Comparison of ENCODE assay signal across 16 cellular contexts in the genomic region with DNA sequence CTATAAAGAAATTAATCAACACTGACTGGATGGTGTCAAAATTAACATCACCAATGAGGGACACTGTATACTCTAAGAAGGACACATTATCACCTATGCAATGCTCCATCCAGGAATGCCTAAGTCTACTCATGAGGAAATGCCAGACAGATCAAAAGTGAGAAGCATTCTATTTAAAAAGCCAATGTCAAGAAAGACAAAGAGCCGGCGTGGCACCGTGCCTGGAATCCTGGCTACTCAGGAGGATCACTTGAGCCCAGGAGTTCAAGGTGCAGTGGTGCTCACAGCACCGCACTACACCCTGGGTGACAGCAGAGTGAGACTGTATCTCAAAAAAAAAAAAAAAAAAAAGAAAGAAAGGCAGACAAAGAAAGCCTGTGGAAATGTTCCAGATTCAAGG. TPM values are rescaled to one million over a fixed set of nuclear protein-coding genes. Genes with fewer than 3 reads are reported as not detected.
A peak's percentile ranks its signal among the peaks of the same experiment; 100 is the strongest.
DNase-seq lines count a peak whose midpoint lies in the region; ATAC-seq, FAIRE-seq and TF ChIP-seq lines count a peak whose summit lies in the region.
"Had no signal": no experiment of that assay in that cellular context is flagged by ENCODE, and none has a peak within 500 bp of the region (broad histone marks: within the 10 kb centered on the region; RNA-seq: fewer than 3 reads in every experiment).

No MANE protein-coding gene starts in this region.

- no peak overlapping the region for H3K27ac Mint-ChIP-seq in stimulated activated naive CD8-positive, alpha-beta T cell treated with anti-CD3 and anti-CD28 coated beads, Interleukin-15, amount 100 ng/mL, for 72 hours
- H3K27ac Mint-ChIP-seq in activated CD4-positive, alpha-beta T cell treated with anti-CD3 and anti-CD28 coated beads, Interleukin-2, amount 10 ng/mL, durations not matched to agents 7 days and 5 days, result no peak overlapping the region
- H3K27ac Mint-ChIP-seq: activated T-helper 17 cell treated with anti-CD3 and anti-CD28 coated beads, Interleukin-2, amount 50 U/mL, for 72 hours; T-helper 2 cell treated with Interferon-gamma antibody and Interleukin-4, amounts not matched to agents 5 μg/mL and 100 μg/mL, for 36 hours had no signal

- TF ChIP-seq CTCF in A549 (IDR thresholded peaks at IDR 0.05) (no peak), bronchial epithelial cell (IDR thresholded peaks at IDR 0.05; ENCODE audit: insufficient read depth, low read length, severe bottlenecking) (no peak), lung (IDR thresholded peaks at IDR 0.05; ENCODE audit: control extremely low read depth, extremely low read depth) (no peak)

- ATAC-seq in A549 (peak; percentile 68 to 77), lung (ENCODE audit: insufficient read depth, low FRiP score) (peak; percentile 46), HG03439 (IDR thresholded peaks at IDR 0.05; ENCODE audit: unreplicated experiment) (no peak)
- no peak for ATAC-seq in stimulated activated naive CD8-positive, alpha-beta T cell treated with anti-CD3 and anti-CD28 coated beads, Interleukin-15, amount 100 ng/mL, for 72 hours
- ATAC-seq: activated T-helper 17 cell treated with anti-CD3 and anti-CD28 coated beads, Interleukin-2, amount 50 U/mL, for 72 hours had no signal

- CTCF ChIA-PET in A549 (lab: Yijun Ruan, JAX), result no interaction called here
- CTCF ChIA-PET in activated CD4-positive, alpha-beta T cell treated with anti-CD3 and anti-CD28 coated beads, Interleukin-2, amount 10 ng/mL, durations not matched to agents 7 days and 5 days (lab: Charles Lee), result no interaction called here

- H3K4me3 Mint-ChIP-seq in stimulated activated naive CD8-positive, alpha-beta T cell treated with anti-CD3 and anti-CD28 coated beads, Interleukin-15, amount 100 ng/mL, for 72 hours, result no peak overlapping the region
- no peak overlapping the region for H3K4me3 Mint-ChIP-seq in activated CD4-positive, alpha-beta T cell treated with anti-CD3 and anti-CD28 coated beads, Interleukin-2, amount 10 ng/mL, durations not matched to agents 7 days and 5 days
- H3K4me3 Mint-ChIP-seq: activated T-helper 17 cell treated with anti-CD3 and anti-CD28 coated beads, Interleukin-2, amount 50 U/mL, for 72 hours; T-helper 2 cell treated with Interferon-gamma antibody and Interleukin-4, amounts not matched to agents 5 μg/mL and 100 μg/mL, for 36 hours had no signal

- peak in 1 of 2 experiments; percentile 23; a peak in 1 of 5 replicates for TF ChIP-seq RAD21 in A549 (conservative IDR thresholded peaks at IDR 0.05 in 1 of 2, IDR thresholded peaks at IDR 0.05 in 1 of 2)

- H3K9me3 ChIP-seq in A549, result no peaks in the 10 kb centered on the region
- no peaks in the 10 kb centered on the region for H3K9me3 ChIP-seq in lung (ENCODE audit: control insufficient read depth in 2 of 2, insufficient read depth in 1 of 2, low read length in 1 of 2)
- H3K9me3 ChIP-seq: heart right ventricle, thoracic aorta had no signal

- peaks cover 9% of the 10 kb centered on the region for H3K36me3 Mint-ChIP-seq in activated CD4-positive, alpha-beta T cell treated with anti-CD3 and anti-CD28 coated beads, Interleukin-2, amount 10 ng/mL, durations not matched to agents 7 days and 5 days (ENCODE audit: low read depth)

- DNase-seq in A549 (ENCODE audit: low read depth in 1 of 2, low spot score in 1 of 2), result peak; percentile 35 to 95
- peak; percentile 85 for DNase-seq in M059J (ENCODE audit: low read depth)
- DNase-seq in bronchial epithelial cell (ENCODE audit: low read depth), result peak; percentile 9
- peak; percentile 81 for DNase-seq in lung (ENCODE audit: low spot score)
- DNase-seq in amniotic stem cell (lab: John Stamatoyannopoulos, UW), result no peak
- no peak for DNase-seq in stimulated activated naive CD8-positive, alpha-beta T cell treated with anti-CD3 and anti-CD28 coated beads, Interleukin-15, amount 100 ng/mL, for 72 hours
- DNase-seq in activated CD4-positive, alpha-beta T cell treated with anti-CD3 and anti-CD28 coated beads, Interleukin-2, amount 10 ng/mL, durations not matched to agents 7 days and 5 days, result no peak
- DNase-seq: activated CD4-positive, alpha-beta T cell treated with anti-CD3 and anti-CD28 coated beads, Interleukin-2, amount 50 U/mL, for 48 hours; brain microvascular endothelial cell; DND-41; occipital lobe had no signal

- H3K4me1 ChIP-seq in A549 (peaks cover 79% of the 10 kb centered on the region), lung (ENCODE audit: control insufficient read depth in 2 of 2, insufficient read depth in 2 of 2, low read length in 2 of 2) (peaks cover 0 to 6% of the 10 kb centered on the region in 2 donors)

- H3K27ac ChIP-seq in A549 (peak overlapping the region; percentile 93 to 98), lung (ENCODE audit: low read depth in 1 of 2, low read length in 1 of 2) (no peak overlapping the region)
- H3K27ac ChIP-seq: thoracic aorta had no signal

- H3K4me3 ChIP-seq in A549 (no peak overlapping the region), bronchial epithelial cell (ENCODE audit: low read depth, low read length) (no peak overlapping the region), lung (no peak overlapping the region)
- H3K4me3 ChIP-seq: heart right ventricle, thoracic aorta had no signal

- peak overlapping the region; percentile 78 for H3K4me2 ChIP-seq in A549

- 0% methylated on average over 4 of the region's 4 CpGs for WGBS in A549 (ENCODE audit: missing lambda C conversion rate)
- WGBS in lung, 2 donors, result 47 to 77% methylated on average over 4 of the region's 4 CpGs

- peaks cover 18% of the 10 kb centered on the region for H3K4me1 Mint-ChIP-seq in stimulated activated naive CD8-positive, alpha-beta T cell treated with anti-CD3 and anti-CD28 coated beads, Interleukin-15, amount 100 ng/mL, for 72 hours
- H3K4me1 Mint-ChIP-seq in activated CD4-positive, alpha-beta T cell treated with anti-CD3 and anti-CD28 coated beads, Interleukin-2, amount 10 ng/mL, durations not matched to agents 7 days and 5 days, result peaks cover 15% of the 10 kb centered on the region

- H3K9me3 Mint-ChIP-seq in stimulated activated naive CD8-positive, alpha-beta T cell treated with anti-CD3 and anti-CD28 coated beads, Interleukin-15, amount 100 ng/mL, for 72 hours, result no peaks in the 10 kb centered on the region
- H3K9me3 Mint-ChIP-seq in activated CD4-positive, alpha-beta T cell treated with anti-CD3 and anti-CD28 coated beads, Interleukin-2, amount 10 ng/mL, durations not matched to agents 7 days and 5 days, result no peaks in the 10 kb centered on the region
- H3K9me3 Mint-ChIP-seq: activated T-helper 17 cell treated with anti-CD3 and anti-CD28 coated beads, Interleukin-2, amount 50 U/mL, for 72 hours; T-helper 2 cell treated with Interferon-gamma antibody and Interleukin-4, amounts not matched to agents 5 μg/mL and 100 μg/mL, for 36 hours had no signal

- H3K36me3 ChIP-seq in bronchial epithelial cell (ENCODE audit: control insufficient read depth, insufficient read depth, low read length) (no peaks in the 10 kb centered on the region), lung (ENCODE audit: control insufficient read depth in 2 of 2, insufficient read depth in 2 of 2, low read length in 2 of 2) (no peaks in the 10 kb centered on the region)
- H3K36me3 ChIP-seq: brain microvascular endothelial cell, thoracic aorta had no signal

- POLR2A ChIA-PET in A549 (lab: Yijun Ruan, JAX), result interaction anchor here (1.4 to 1.6 kb wide), 2 partner anchors 46 to 103 kb away, joined by 8 to 14 read pairs; a partner anchor contains a TSS
- POLR2A ChIA-PET in activated CD4-positive, alpha-beta T cell treated with anti-CD3 and anti-CD28 coated beads, Interleukin-2, amount 10 ng/mL, durations not matched to agents 7 days and 5 days (lab: Charles Lee), result no interaction called here

- no peak for TF ChIP-seq POLR2A in A549 (IDR thresholded peaks at IDR 0.05; ENCODE audit: low read length)

- H3K27me3 ChIP-seq in bronchial epithelial cell (ENCODE audit: control insufficient read depth, insufficient read depth, low read length) (no peaks in the 10 kb centered on the region), lung (ENCODE audit: control insufficient read depth, insufficient read depth) (no peaks in the 10 kb centered on the region)
- H3K27me3 ChIP-seq: brain microvascular endothelial cell, heart right ventricle had no signal

- peak; percentile 36 to 42; a peak in 2 of 5 replicates for TF ChIP-seq EP300 in A549 (IDR thresholded peaks at IDR 0.05)

- FAIRE-seq in A549 (lab: Jason Lieb, UNC), result peak; percentile 94
- FAIRE-seq in bronchial epithelial cell (lab: Jason Lieb, UNC), result no peak

- H3K27me3 Mint-ChIP-seq in stimulated activated naive CD8-positive, alpha-beta T cell treated with anti-CD3 and anti-CD28 coated beads, Interleukin-15, amount 100 ng/mL, for 72 hours, result no peaks in the 10 kb centered on the region
- no peaks in the 10 kb centered on the region for H3K27me3 Mint-ChIP-seq in activated CD4-positive, alpha-beta T cell treated with anti-CD3 and anti-CD28 coated beads, Interleukin-2, amount 10 ng/mL, durations not matched to agents 7 days and 5 days
- H3K27me3 Mint-ChIP-seq: activated T-helper 17 cell treated with anti-CD3 and anti-CD28 coated beads, Interleukin-2, amount 50 U/mL, for 72 hours had no signal

TF ChIP-seq in A549, 52 proteins besides CTCF, POLR2A, EP300 and RAD21 (continues in another document):
- TF ChIP-seq CBX2 (IDR thresholded peaks at IDR 0.05; ENCODE audit: borderline replicate concordance, low read depth) (no peak), CEBPB (IDR thresholded peaks at IDR 0.05) (peak in 1 of 2 experiments; percentile 62; a peak in 2 of 4 replicates)

RNA-seq across cellular contexts. Expression of a gene that starts 45.5 kb away (rescaled TPM):
- polyA plus RNA-seq in A549 (2011; rRNA removed) (136 and 165 TPM in 2 replicates), A549 (2017; fragmentation: RNase III; extraction: RNeasy Plus Mini Kit Qiagen cat#74134 plus additional on column Dnase treatment) (75.1 to 86.1 TPM (median 79.8 TPM) in 3 replicates), lung (100 to 1,000 TPM in 1 of 2 donors, 10 to 100 TPM in 1; 88.9 to 138 TPM)
- polyA plus RNA-seq in A549 (2012; cell fraction: cytosol; rRNA removed), result 61.1 and 70.5 TPM in 2 replicates
- 13.7 and 21.8 TPM in 2 replicates for polyA plus RNA-seq in A549 (2012; cell fraction: nucleus; rRNA removed)
- 36.8 and 46.6 TPM in 2 replicates for polyA minus RNA-seq in A549 (2011; rRNA and poly(A)+ RNA removed)
- 69.8 and 82.3 TPM in 2 replicates for total RNA-seq in M059J (2014; rRNA removed; shearing (Covaris generic))
- total RNA-seq in bronchial epithelial cell (138 and 166 TPM in 2 replicates), lung (10 to 100 TPM; 67.9 to 94.0 TPM)
- 10 to 100 TPM; 82.9 to 87.1 TPM for total RNA-seq in activated CD4-positive, alpha-beta T cell treated with anti-CD3 and anti-CD28 coated beads, Interleukin-2, amount 10 ng/mL, durations not matched to agents 7 days and 5 days

RNA-seq across cellular contexts. Expression of a gene that starts 45.8 kb away (rescaled TPM):
- polyA plus RNA-seq in A549 (2011; rRNA removed) (82.3 and 83.7 TPM in 2 replicates), A549 (2017; fragmentation: RNase III; extraction: RNeasy Plus Mini Kit Qiagen cat#74134 plus additional on column Dnase treatment) (56.2 to 58.9 TPM (median 56.5 TPM) in 3 replicates), lung (10 to 100 TPM in 1 of 2 donors, 1 to 10 TPM in 1; 9.0 to 19.4 TPM)
- polyA plus RNA-seq in A549 (2012; cell fraction: cytosol; rRNA removed), result 21.6 and 24.9 TPM in 2 replicates
- polyA plus RNA-seq in A549 (2012; cell fraction: nucleus; rRNA removed), result 12.2 and 19.1 TPM in 2 replicates
- polyA minus RNA-seq in A549 (2011; rRNA and poly(A)+ RNA removed), result 35.9 and 39.6 TPM in 2 replicates
- 32.7 and 37.1 TPM in 2 replicates for total RNA-seq in M059J (2014; rRNA removed; shearing (Covaris generic))
- total RNA-seq in bronchial epithelial cell (22.4 and 23.3 TPM in 2 replicates), lung (10 to 100 TPM; 28.9 to 29.9 TPM)
- 10 to 100 TPM; 24.8 to 35.6 TPM for total RNA-seq in activated CD4-positive, alpha-beta T cell treated with anti-CD3 and anti-CD28 coated beads, Interleukin-2, amount 10 ng/mL, durations not matched to agents 7 days and 5 days

Comparison
In these comparisons a context has a peak if more than half of its experiments do, and no peak if none do; other contexts are left out.
1. ATAC-seq: peak in A549 (2 of 2) and lung (single experiment); none in HG03439 (single experiment) and stimulated activated naive CD8-positive, alpha-beta T cell treated with anti-CD3 and anti-CD28 coated beads, Interleukin-15, amount 100 ng/mL, for 72 hours (single experiment).
2. DNase-seq: peak in A549 (2 of 2), M059J (single experiment), bronchial epithelial cell (single experiment) and lung (single experiment); none in amniotic stem cell (single experiment), stimulated activated naive CD8-positive, alpha-beta T cell treated with anti-CD3 and anti-CD28 coated beads, Interleukin-15, amount 100 ng/mL, for 72 hours (0 of 2) and activated CD4-positive, alpha-beta T cell treated with anti-CD3 and anti-CD28 coated beads, Interleukin-2, amount 10 ng/mL, durations not matched to agents 7 days and 5 days (single experiment).
3. H3K27ac ChIP-seq: peak in A549 (2 of 2); none in lung (0 of 2).